In genomic region chr1:208242829-208243521, GRCh38 we compare ENCODE assay signal across 7 cellular contexts. TPM values are rescaled to one million over a fixed set of nuclear protein-coding genes. Genes with fewer than 3 reads are reported as not detected.
DNase-seq lines count a peak whose midpoint lies in the region; ATAC-seq and TF ChIP-seq lines count a peak whose summit lies in the region.

No MANE protein-coding gene starts in this region.

- H3K27ac ChIP-seq in right lobe of liver, result peak overlapping the region; percentile 63 to 86 (median 82)
- H3K27ac ChIP-seq in thymus (ENCODE audit: low read depth), result no peak overlapping the region

- DNase-seq in NCI-H1105 (lab: John Stamatoyannopoulos, UW) (peak; percentile 48), cerebellum (ENCODE audit: low spot score) (peak; percentile 58), right lobe of liver (peak; percentile 55 to 68 (median 56)), HUDEP-2 (lab: John Stamatoyannopoulos, UW; ENCODE audit: unreplicated experiment in 76 of 76) (no peak), OCI-M2 (lab: John Stamatoyannopoulos, UW; ENCODE audit: unreplicated experiment) (no peak)

- peak; percentile 39 for TF ChIP-seq POLR2A in right lobe of liver (IDR thresholded peaks at IDR 0.05)

- peak overlapping the region; percentile 72 for H3K9ac ChIP-seq in ES-I3 (ENCODE audit: low read depth, low read length)

- H3K36me3 ChIP-seq in ES-I3 (ENCODE audit: insufficient read depth, low read length), result no peaks in the 10 kb centered on the region
- H3K36me3 ChIP-seq in right lobe of liver, result no peaks in the 10 kb centered on the region
- H3K36me3 ChIP-seq in thymus (ENCODE audit: control insufficient read depth, insufficient read depth), result no peaks in the 10 kb centered on the region

- intact Hi-C loops in right lobe of liver (cut with DNase I), result loop anchor here in 1 of 2 donors (10.0 kb wide), 2 partner anchors 118 to 208 kb away; no protein-coding TSS in a partner anchor

- H3K27me3 ChIP-seq in right lobe of liver, result no peaks in the 10 kb centered on the region
- peaks cover 40% of the 10 kb centered on the region for H3K27me3 ChIP-seq in thymus (ENCODE audit: control insufficient read depth, insufficient read depth)

- 5% methylated on average over 7 of the region's 54 CpGs for WGBS in right lobe of liver (ENCODE audit: insufficient coverage, low coverage, low lambda C conversion rate, missing lambda C conversion rate)
- 3% methylated on average over 54 of the region's 54 CpGs for WGBS in thymus

- peak overlapping the region; percentile 77 to 88 (median 83) for H3K4me3 ChIP-seq in right lobe of liver
- peak overlapping the region; percentile 73 for H3K4me3 ChIP-seq in thymus (ENCODE audit: low read length)

- peak in 3 of 4 donors; percentile 6 to 37 (median 14) for TF ChIP-seq CTCF in right lobe of liver (IDR thresholded peaks at IDR 0.05)

- H3K4me1 ChIP-seq in ES-I3 (ENCODE audit: insufficient read depth, low read length) (peaks cover 17% of the 10 kb centered on the region), right lobe of liver (peaks cover 0 to 41% (median 12%) of the 10 kb centered on the region in 4 donors), thymus (ENCODE audit: control insufficient read depth, insufficient read depth, low read length) (peaks cover 14% of the 10 kb centered on the region)

- H3K9me3 ChIP-seq in ES-I3 (ENCODE audit: control insufficient read depth, insufficient read depth, low read length) (no peaks in the 10 kb centered on the region), right lobe of liver (no peaks in the 10 kb centered on the region), thymus (ENCODE audit: control insufficient read depth) (no peaks in the 10 kb centered on the region)

- ATAC-seq in right lobe of liver, result peak; percentile 8 to 44 (median 31)

RNA-seq across cellular contexts. Expression of gene PLXNA2, which starts 1.2 kb away (rescaled TPM):
- total RNA-seq in cerebellum, result 45.1 TPM
- 10 to 100 TPM in 2 of 6 experiments, 1 to 10 TPM in 4; 5.6 to 20.8 (median 9.3) TPM for total RNA-seq in right lobe of liver
- polyA plus RNA-seq in thymus, result 5.6 TPM

Comparison
In these comparisons a context has a peak if more than half of its experiments do, and no peak if none do; other contexts are left out.
1. DNase-seq: peak in NCI-H1105 (single experiment), cerebellum (single experiment) and right lobe of liver (3 of 3); none in HUDEP-2 (0 of 76) and OCI-M2 (single experiment).